In the genomic region with DNA sequence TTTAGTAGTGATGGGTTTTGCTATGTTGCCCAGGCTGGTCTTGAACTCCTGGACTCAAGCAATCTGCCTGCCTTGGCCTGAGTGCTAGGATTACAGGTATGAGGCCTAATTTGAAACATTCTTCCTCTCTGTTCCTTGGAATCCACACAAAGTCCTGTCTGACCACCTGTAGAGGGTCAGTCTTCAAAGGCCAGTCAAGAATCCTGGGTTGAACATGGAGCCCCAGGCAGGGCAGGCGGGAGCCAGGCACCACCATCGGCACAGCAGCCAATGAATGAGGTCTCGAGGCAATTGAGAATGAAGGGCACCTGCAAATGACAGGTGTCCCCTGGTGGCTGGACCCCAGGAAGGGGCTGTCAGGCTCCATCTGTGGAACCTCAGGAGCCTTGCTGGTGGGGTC, we compare ENCODE assay signal across 25 cellular contexts. TPM values are rescaled to one million over a fixed set of nuclear protein-coding genes. Genes with fewer than 3 reads are reported as not detected.
DNase-seq lines count a peak whose midpoint lies in the region; ATAC-seq and TF ChIP-seq lines count a peak whose summit lies in the region.
"Had no signal": no experiment of that assay in that cellular context is flagged by ENCODE, and none has a peak within 500 bp of the region (broad histone marks: within the 10 kb centered on the region; RNA-seq: fewer than 3 reads in every experiment).

No MANE protein-coding gene starts in this region.

- no peaks in the 10 kb centered on the region for H3K36me3 ChIP-seq in GM23338 (ENCODE audit: insufficient read depth)
- H3K36me3 ChIP-seq in endodermal cell (ENCODE audit: control insufficient read depth, insufficient read depth, low read length) = no peaks in the 10 kb centered on the region
- no peaks in the 10 kb centered on the region for H3K36me3 ChIP-seq in trophoblast cell (ENCODE audit: control insufficient read depth in 1 of 2, insufficient read depth in 2 of 2, low read length in 2 of 2)
- no peaks in the 10 kb centered on the region for H3K36me3 ChIP-seq in PC-3 (ENCODE audit: low read depth, low read length)
- H3K36me3 ChIP-seq: BE2C, BLaER1 had no signal

- H3K18ac ChIP-seq in trophoblast cell (ENCODE audit: low read length) = no peak overlapping the region

- CTCF ChIA-PET in WTC11 (lab: Charles Lee) = no interaction called here
- CTCF ChIA-PET in PC-3 (lab: Charles Lee) = no interaction called here

- H3K27me3 ChIP-seq in GM23338 (ENCODE audit: insufficient read depth) (no peaks in the 10 kb centered on the region), endodermal cell (ENCODE audit: control insufficient read depth, insufficient read depth, low read length, poor library complexity, severe bottlenecking) (no peaks in the 10 kb centered on the region), trophoblast cell (ENCODE audit: insufficient read depth, low read length) (no peaks in the 10 kb centered on the region), PC-3 (ENCODE audit: low read length) (no peaks in the 10 kb centered on the region)
- H3K27me3 ChIP-seq: BE2C, BLaER1 had no signal

- H3K9me2 ChIP-seq in GM23338 (ENCODE audit: insufficient read depth) = 0 out of 2 replicates have a peak, but pooled peaks cover 3% of the 10 kb centered on the region
- H3K9me2 ChIP-seq in PC-3 (replicated peaks; ENCODE audit: low read length) = no peaks in the 10 kb centered on the region

- no peak overlapping the region for H3K4me2 ChIP-seq in GM23338
- no peak overlapping the region for H3K4me2 ChIP-seq in trophoblast cell (ENCODE audit: low read length)
- no peak overlapping the region for H3K4me2 ChIP-seq in PC-3 (ENCODE audit: low read length)
- H3K4me2 ChIP-seq: BLaER1 had no signal

- H3K9me3 ChIP-seq in endodermal cell (ENCODE audit: control insufficient read depth, low read length) = no peaks in the 10 kb centered on the region
- H3K9me3 ChIP-seq in trophoblast cell (ENCODE audit: insufficient read depth, low read depth, low read length) = peaks cover 1% of the 10 kb centered on the region
- no peaks in the 10 kb centered on the region for H3K9me3 ChIP-seq in PC-3 (ENCODE audit: low read length)
- H3K9me3 ChIP-seq: BE2C, BLaER1 had no signal

- TF ChIP-seq CTCF in GM23338 (conservative IDR thresholded peaks at IDR 0.05; ENCODE audit: low read depth in 2 of 2) (no peak), WTC11 (IDR thresholded peaks at IDR 0.05) (no peak), endodermal cell (conservative IDR thresholded peaks at IDR 0.05) (no peak), PC-3 (conservative IDR thresholded peaks at IDR 0.05; ENCODE audit: low read depth, low read length) (no peak)

- H2AFZ ChIP-seq in GM23338 (no peak overlapping the region), trophoblast cell (ENCODE audit: insufficient read depth, low read length, poor library complexity) (no peak overlapping the region), PC-3 (ENCODE audit: low read length) (no peak overlapping the region)

- peak overlapping the region; percentile 83; the same call in 1 of the 2 replicates for H3K27ac Mint-ChIP-seq in GM23338
- H3K27ac Mint-ChIP-seq in WTC11 = peak overlapping the region; percentile 63; the same call in 1 of the 2 replicates
- peak overlapping the region; percentile 79 for H3K27ac Mint-ChIP-seq in endodermal cell
- H3K27ac Mint-ChIP-seq: CD14-positive monocyte; CD4-positive, alpha-beta memory T cell; CD8-positive, alpha-beta memory T cell had no signal

- peaks cover 17% of the 10 kb centered on the region for H3K4me1 ChIP-seq in GM23338 (ENCODE audit: insufficient read depth)
- no peaks in the 10 kb centered on the region for H3K4me1 ChIP-seq in endodermal cell (ENCODE audit: control insufficient read depth, insufficient read depth, low read length)
- peaks cover 8 to 14% of the 10 kb centered on the region in 2 experiments for H3K4me1 ChIP-seq in trophoblast cell (ENCODE audit: control insufficient read depth in 1 of 2, insufficient read depth in 2 of 2, low read length in 2 of 2)
- peaks cover 3% of the 10 kb centered on the region; the same call in 1 of the 2 replicates for H3K4me1 ChIP-seq in PC-3 (ENCODE audit: insufficient read depth, low read length)
- H3K4me1 ChIP-seq: BE2C, BLaER1 had no signal

- no peaks in the 10 kb centered on the region for H3K9me3 Mint-ChIP-seq in GM23338
- H3K9me3 Mint-ChIP-seq in WTC11 = peaks cover 3% of the 10 kb centered on the region; the same call in 1 of the 2 replicates
- H3K9me3 Mint-ChIP-seq in endodermal cell = no peaks in the 10 kb centered on the region
- H3K9me3 Mint-ChIP-seq: CD4-positive, alpha-beta memory T cell; CD4-positive, CD25-positive, alpha-beta regulatory T cell; CD8-positive, alpha-beta memory T cell had no signal

- H4K12ac ChIP-seq in trophoblast cell (ENCODE audit: low read depth, low read length) = no peak overlapping the region

- no peaks in the 10 kb centered on the region for H3K36me3 Mint-ChIP-seq in GM23338 (ENCODE audit: low read depth)
- H3K36me3 Mint-ChIP-seq in WTC11 = no peaks in the 10 kb centered on the region
- H3K36me3 Mint-ChIP-seq in endodermal cell (ENCODE audit: low read depth) = no peaks in the 10 kb centered on the region
- H3K36me3 Mint-ChIP-seq: CD14-positive monocyte; CD4-positive, alpha-beta memory T cell; CD4-positive, CD25-positive, alpha-beta regulatory T cell; CD8-positive, alpha-beta memory T cell had no signal

- 90 to 100% methylated on average over 3 of the region's 3 CpGs for WGBS in endodermal cell (ENCODE audit: insufficient coverage in 1 of 2, insufficient read length in 1 of 2), 2 experiments
- no CpG with 5 or more reads among the region's 3 CpGs for WGBS in trophoblast cell (ENCODE audit: extremely low coverage, insufficient coverage, insufficient read length)

- POLR2A ChIA-PET in WTC11 (lab: Charles Lee) (interaction anchor here (0.7 kb wide), 1 partner anchor 549 kb away, joined by 6 read pairs; no protein-coding TSS in a partner anchor), PC-3 (lab: Charles Lee; ENCODE audit: unreplicated experiment) (no interaction called here)

- no peak overlapping the region for H3K4ac ChIP-seq in trophoblast cell (ENCODE audit: low read depth, low read length)

- no peak overlapping the region for H2BK5ac ChIP-seq in trophoblast cell (ENCODE audit: low read depth, low read length, poor library complexity)

- H3K14ac ChIP-seq in trophoblast cell (ENCODE audit: low read length) = no peak overlapping the region

- H3F3A ChIP-seq in GM23338 (replicated peaks; ENCODE audit: low read depth) (no peaks in the 10 kb centered on the region), PC-3 (ENCODE audit: low read length, unreplicated experiment) (no peaks in the 10 kb centered on the region)

- H3K9ac ChIP-seq in endodermal cell (ENCODE audit: extremely low read depth, low read length, poor library complexity, severe bottlenecking) (no peak overlapping the region), trophoblast cell (ENCODE audit: low read length) (no peak overlapping the region), PC-3 (ENCODE audit: low read length) (no peak overlapping the region)
- H3K9ac ChIP-seq: BLaER1 had no signal

- H2BK120ac ChIP-seq in trophoblast cell (ENCODE audit: insufficient read depth, low read length, poor library complexity) = no peak overlapping the region

- H4K8ac ChIP-seq in trophoblast cell (ENCODE audit: low read depth, low read length) = no peak overlapping the region

- BruUV-seq in PC-3 (replicated peaks; lab: Mats Ljungman, UMichigan) = no TSS peak

- no peak overlapping the region for H2AK5ac ChIP-seq in trophoblast cell (ENCODE audit: low read length)

- intact Hi-C loops in PC-3 (cut with micrococcal nuclease) = no loop called here

- H3K23ac ChIP-seq in trophoblast cell (ENCODE audit: low read length) = no peak overlapping the region

- H4K20me1 ChIP-seq in GM23338 (replicated peaks; ENCODE audit: insufficient read depth) = no peaks in the 10 kb centered on the region
- no peaks in the 10 kb centered on the region for H4K20me1 ChIP-seq in PC-3 (ENCODE audit: low read length)
- H4K20me1 ChIP-seq: BLaER1 had no signal

- peak overlapping the region; percentile 13 for H4K91ac ChIP-seq in trophoblast cell (ENCODE audit: low read depth, low read length)

- H3K4me3 ChIP-seq in GM23338 = no peak overlapping the region
- H3K4me3 ChIP-seq in endodermal cell (ENCODE audit: low read length) = no peak overlapping the region
- no peak overlapping the region for H3K4me3 ChIP-seq in trophoblast cell (ENCODE audit: low read depth, low read length)
- H3K4me3 ChIP-seq in PC-3 (ENCODE audit: low read length) = no peak overlapping the region
- H3K4me3 ChIP-seq: BLaER1 had no signal

- DNase-seq in GM23338 (ENCODE audit: low spot score) (no peak), WTC11 (ENCODE audit: low spot score) (no peak), endodermal cell (no peak), trophoblast cell (no peak), PC-3 (no peak)
- DNase-seq: 8988T; ACHN; BE2C; C1 segment of cervical spinal cord; CD4-positive, alpha-beta memory T cell; CD4-positive, CD25-positive, alpha-beta regulatory T cell; CD8-positive, alpha-beta memory T cell; COR-L47; DMS 273 treated with DMSO at 0.1 percent for 48 hours; DMS153; DMS53; DMS79; DND-41; EL; GF-D8 had no signal

- H3K27me3 Mint-ChIP-seq in GM23338 (ENCODE audit: insufficient read depth, low read depth, poor library complexity) (peaks cover 16% of the 10 kb centered on the region), WTC11 (ENCODE audit: low read depth) (no peaks in the 10 kb centered on the region), endodermal cell (ENCODE audit: insufficient read depth) (no peaks in the 10 kb centered on the region)
- H3K27me3 Mint-ChIP-seq: CD4-positive, alpha-beta memory T cell; CD4-positive, CD25-positive, alpha-beta regulatory T cell had no signal

- no peaks in the 10 kb centered on the region for H3K79me2 ChIP-seq in GM23338 (replicated peaks; ENCODE audit: insufficient read depth)
- H3K79me2 ChIP-seq in trophoblast cell (ENCODE audit: control insufficient read depth, insufficient read depth, low read length, poor library complexity) = peaks cover 2% of the 10 kb centered on the region
- H3K79me2 ChIP-seq in PC-3 (ENCODE audit: low read length) = no peaks in the 10 kb centered on the region

- H3K27ac ChIP-seq in GM23338 (ENCODE audit: low read depth) = no peak overlapping the region
- H3K27ac ChIP-seq in endodermal cell (ENCODE audit: low read depth, low read length) = no peak overlapping the region
- H3K27ac ChIP-seq in trophoblast cell (ENCODE audit: low read depth, low read length) = no peak overlapping the region
- H3K27ac ChIP-seq in PC-3 (ENCODE audit: low read length) = no peak overlapping the region
- H3K27ac ChIP-seq: BLaER1 had no signal

- ATAC-seq in GM23338 (no peak), WTC11 (no peak), GM21717 (IDR thresholded peaks at IDR 0.05; ENCODE audit: unreplicated experiment) (no peak), HG03378 (IDR thresholded peaks at IDR 0.05; ENCODE audit: unreplicated experiment) (no peak), PC-3 (no peak), esophagus mucosa (no peak)

- H3K4me1 Mint-ChIP-seq in GM23338 (peaks cover 8% of the 10 kb centered on the region), WTC11 (peaks cover 16% of the 10 kb centered on the region), endodermal cell (peaks cover 6% of the 10 kb centered on the region)
- H3K4me1 Mint-ChIP-seq: CD14-positive monocyte; CD4-positive, alpha-beta memory T cell; CD4-positive, CD25-positive, alpha-beta regulatory T cell; CD8-positive, alpha-beta memory T cell had no signal

- H2BK12ac ChIP-seq in trophoblast cell (ENCODE audit: low read length) = no peak overlapping the region

- H3K4me3 Mint-ChIP-seq in GM23338 (no peak overlapping the region), WTC11 (no peak overlapping the region), endodermal cell (no peak overlapping the region)
- H3K4me3 Mint-ChIP-seq: CD14-positive monocyte; CD4-positive, CD25-positive, alpha-beta regulatory T cell had no signal

- H3K79me1 ChIP-seq in trophoblast cell (ENCODE audit: low read length) = peaks cover 13% of the 10 kb centered on the region

RNA-seq across cellular contexts. Expression of a gene that starts 17.4 kb away (rescaled TPM):
- 28.8 and 34.3 TPM in 2 replicates for total RNA-seq in GM23338 (2014; rRNA removed; shearing (Covaris generic))
- polyA plus RNA-seq in GM23338 (2016; fragmentation: Nextera tagmentation; extraction: Ambion mirVana) = 8.2 and 10.3 TPM in 2 replicates
- total RNA-seq in WTC11 (2021) = 31.8 to 32.6 TPM (median 32.4 TPM) in 3 replicates
- total RNA-seq in endodermal cell = 10 to 100 TPM; 40.6 to 47.7 TPM
- 26.5 TPM for polyA plus RNA-seq in endodermal cell (2013, experiment 1 of 2)
- 28.0 TPM for polyA plus RNA-seq in endodermal cell (2013, experiment 2 of 2)
- polyA plus RNA-seq in trophoblast cell (2013) = 24.9 and 25.0 TPM in 2 replicates
- total RNA-seq in PC-3 (2014; rRNA removed) = 13.4 and 14.0 TPM in 2 replicates
- total RNA-seq in esophagus mucosa = 19.7 TPM
- polyA plus RNA-seq: CD14-positive monocyte; CD4-positive, alpha-beta memory T cell; CD4-positive, CD25-positive, alpha-beta regulatory T cell had no signal
